Comparison of ENCODE assay signal across 2 cellular contexts in genomic region chrX:24063488-24063887, GRCh38.
TF ChIP-seq lines count a peak whose summit lies in the region.

No MANE protein-coding gene starts in this region.

TF ChIP-seq in A549, 52 proteins besides CTCF, POLR2A, EP300 and RAD21:
- TF ChIP-seq MYC (IDR thresholded peaks at IDR 0.05; ENCODE audit: borderline replicate concordance, low read length) (no peak), POLR2AphosphoS2 (conservative IDR thresholded peaks at IDR 0.05; ENCODE audit: low read length) (0 out of 2 replicates have a peak, but pooled peaks have one; percentile 52), HOXA7 (CRISPR knock-in tag; IDR thresholded peaks at IDR 0.05) (0 out of 2 replicates have a peak, but pooled peaks have one; percentile 51), FOSB (CRISPR knock-in tag; IDR thresholded peaks at IDR 0.05) (0 out of 2 replicates have a peak, but pooled peaks have one; percentile 54), BCL3 (IDR thresholded peaks at IDR 0.05) (no peak), TP53 (CRISPR knock-in tag; IDR thresholded peaks at IDR 0.05) (peak; percentile 68; the same call in 1 of the 2 replicates)

TF ChIP-seq in GM12878, 131 proteins besides CTCF, POLR2A, EP300 and RAD21:
- TF ChIP-seq MYB (IDR thresholded peaks at IDR 0.05; ENCODE audit: borderline replicate concordance, low read depth, low read length) = no peak
- no peak for TF ChIP-seq IRF3 (IDR thresholded peaks at IDR 0.05)
- TF ChIP-seq RFX5 (IDR thresholded peaks at IDR 0.05; ENCODE audit: low read depth, low read length) = no peak
- TF ChIP-seq POLR2AphosphoS5 (IDR thresholded peaks at IDR 0.05; ENCODE audit: low read length) = 0 out of 2 replicates have a peak, but pooled peaks have one; percentile 52
- no peak for TF ChIP-seq CHD4 (IDR thresholded peaks at IDR 0.05)
- TF ChIP-seq NR2C1 (IDR thresholded peaks at IDR 0.05) = no peak
- TF ChIP-seq RBBP5 (conservative IDR thresholded peaks at IDR 0.05) = no peak
